8 cellular contexts compared by ENCODE assay signal in genomic region chr7:81845628-81846259, GRCh38.
DNase-seq lines count a peak whose midpoint lies in the region; ATAC-seq and TF ChIP-seq lines count a peak whose summit lies in the region.

No MANE protein-coding gene starts in this region.

- TF ChIP-seq CTCF in thyroid gland (IDR thresholded peaks at IDR 0.05) = no peak
- TF ChIP-seq CTCF in neural progenitor cell (IDR thresholded peaks at IDR 0.05) = no peak

- no peak overlapping the region for H3K4me2 ChIP-seq in neural progenitor cell

- H3K27ac Mint-ChIP-seq in neural progenitor cell = no peak overlapping the region

- H3K4me1 Mint-ChIP-seq in neural progenitor cell = peaks cover 5% of the 10 kb centered on the region

- H3F3A ChIP-seq in neural progenitor cell (ENCODE audit: low read depth) = no peaks in the 10 kb centered on the region

- H3K27me3 Mint-ChIP-seq in neural progenitor cell (ENCODE audit: insufficient read depth, low read depth) = no peaks in the 10 kb centered on the region

- H3K27ac ChIP-seq in thyroid gland = no peak overlapping the region
- H3K27ac ChIP-seq in neural progenitor cell = no peak overlapping the region

- H3K36me3 ChIP-seq in thyroid gland (no peaks in the 10 kb centered on the region), neural progenitor cell (no peaks in the 10 kb centered on the region)

- peak; percentile 3 for DNase-seq in Daoy (ENCODE audit: low read depth)
- DNase-seq in MV-4-11 (lab: John Stamatoyannopoulos, UW) = peak; percentile 83
- peak; percentile 57 for DNase-seq in fibroblast of gingiva (ENCODE audit: low read depth)
- no peak for DNase-seq in thyroid gland
- no peak for DNase-seq in left colon
- no peak for DNase-seq in neural progenitor cell (ENCODE audit: low spot score)
- DNase-seq in AG20443 (ENCODE audit: low spot score) = no peak

- H3K79me2 ChIP-seq in neural progenitor cell (ENCODE audit: low read depth) = no peaks in the 10 kb centered on the region

- H3K9me3 ChIP-seq in thyroid gland (no peaks in the 10 kb centered on the region), neural progenitor cell (ENCODE audit: low read depth) (no peaks in the 10 kb centered on the region)

- no peak for TF ChIP-seq POLR2A in thyroid gland (IDR thresholded peaks at IDR 0.05)

- 50 to 60% methylated on average over 7 of the region's 7 CpGs for WGBS in thyroid gland, 2 donors

- H3K4me3 Mint-ChIP-seq in neural progenitor cell = no peak overlapping the region

- H3K9me3 Mint-ChIP-seq in neural progenitor cell = no peaks in the 10 kb centered on the region

- no peak overlapping the region for H2AFZ ChIP-seq in neural progenitor cell (replicated peaks)

- ATAC-seq in GM21723 (IDR thresholded peaks at IDR 0.05; ENCODE audit: unreplicated experiment) (peak; percentile 77), left colon (no peak)

- H4K20me1 ChIP-seq in neural progenitor cell (ENCODE audit: low read depth) = no peaks in the 10 kb centered on the region

- no peaks in the 10 kb centered on the region for H3K36me3 Mint-ChIP-seq in neural progenitor cell

- H3K4me1 ChIP-seq in thyroid gland = no peaks in the 10 kb centered on the region
- peaks cover 15% of the 10 kb centered on the region for H3K4me1 ChIP-seq in neural progenitor cell

- intact Hi-C loops in thyroid gland (cut with DNase I) (no loop called here), left colon (cut with DNase I, micrococcal nuclease) (no loop called here)

- H3K4me3 ChIP-seq in thyroid gland (replicated peaks in 1 of 3) (no peak overlapping the region), neural progenitor cell (no peak overlapping the region)

- no peak overlapping the region for H3K9ac ChIP-seq in neural progenitor cell

- H3K27me3 ChIP-seq in thyroid gland (no peaks in the 10 kb centered on the region), neural progenitor cell (no peaks in the 10 kb centered on the region)

Comparison
In these comparisons a context has a peak if more than half of its experiments do, and no peak if none do; other contexts are left out.
1. DNase-seq: peak in Daoy (single experiment), MV-4-11 (single experiment) and fibroblast of gingiva (single experiment); none in thyroid gland (0 of 2), left colon (0 of 2), neural progenitor cell (single experiment) and AG20443 (single experiment).